9 cellular contexts compared by ENCODE assay signal in genomic region chr5:178551059-178551458, GRCh38. TPM values are rescaled to one million over a fixed set of nuclear protein-coding genes. Genes with fewer than 3 reads are reported as not detected.
DNase-seq lines count a peak whose midpoint lies in the region; ATAC-seq and TF ChIP-seq lines count a peak whose summit lies in the region.
"Had no signal": no experiment of that assay in that cellular context is flagged by ENCODE, and none has a peak within 500 bp of the region (broad histone marks: within the 10 kb centered on the region; RNA-seq: fewer than 3 reads in every experiment).

No MANE protein-coding gene starts in this region.

- H3K56ac ChIP-seq in H9 (ENCODE audit: insufficient read length, low read depth, low read length) = no peak overlapping the region

- no peak overlapping the region for H2BK120ac ChIP-seq in H9 (ENCODE audit: low read depth, low read length, poor library complexity, severe bottlenecking)

- no peak overlapping the region for H2BK12ac ChIP-seq in H9 (ENCODE audit: insufficient read length, low read depth, low read length)

- no peak overlapping the region for H3K4me3 Mint-ChIP-seq in H9
- H3K4me3 Mint-ChIP-seq: naive thymus-derived CD8-positive, alpha-beta T cell had no signal

- no peak overlapping the region for H3K4ac ChIP-seq in H9 (ENCODE audit: low read depth, low read length)

- H3K27me3 ChIP-seq in H9 (ENCODE audit: insufficient read depth, low read length) = no peaks in the 10 kb centered on the region; the same call in 1 of the 2 replicates

- H3K18ac ChIP-seq in H9 (ENCODE audit: insufficient read length, low read depth, low read length) = no peak overlapping the region

- no peaks in the 10 kb centered on the region for H4K20me1 ChIP-seq in H9 (ENCODE audit: control insufficient read depth, insufficient read depth, insufficient read length)

- no peak overlapping the region for H3K27ac Mint-ChIP-seq in H9
- H3K27ac Mint-ChIP-seq: naive thymus-derived CD8-positive, alpha-beta T cell had no signal

- H3K23ac ChIP-seq in H9 (ENCODE audit: insufficient read length, low read depth, low read length) = no peak overlapping the region

- H3K9me3 ChIP-seq in H9 (ENCODE audit: control insufficient read depth, low read depth, low read length) = no peaks in the 10 kb centered on the region

- no peak overlapping the region for H3K14ac ChIP-seq in H9 (ENCODE audit: insufficient read depth, low read length)

- no peak overlapping the region for H2AFZ ChIP-seq in H9 (ENCODE audit: low read length)

- no peaks in the 10 kb centered on the region for H3K79me2 ChIP-seq in H9 (ENCODE audit: insufficient read depth, low read length)

- no peak overlapping the region for H2AK5ac ChIP-seq in H9 (ENCODE audit: insufficient read length, low read length)

- no peak for ATAC-seq in HG02885 (IDR thresholded peaks at IDR 0.05; ENCODE audit: poor library complexity, unreplicated experiment)
- no peak for ATAC-seq in HG02623 (IDR thresholded peaks at IDR 0.05; ENCODE audit: unreplicated experiment)
- ATAC-seq: naive thymus-derived CD8-positive, alpha-beta T cell had no signal

- H3K79me1 ChIP-seq in H9 (ENCODE audit: insufficient read depth, low read depth, low read length, poor library complexity, severe bottlenecking) = no peaks in the 10 kb centered on the region

- H4K5ac ChIP-seq in H9 (ENCODE audit: insufficient read length, low read depth, low read length) = no peak overlapping the region

- H3K27me3 Mint-ChIP-seq in H9 (ENCODE audit: low read depth) = peaks cover 19% of the 10 kb centered on the region

- no peak overlapping the region for H3K27ac ChIP-seq in H9 (ENCODE audit: insufficient read length, low read depth, low read length)

- H3T11ph ChIP-seq in H9 (ENCODE audit: low read length) = no peak overlapping the region

- H3K4me1 Mint-ChIP-seq in H9 = peaks cover 34 to 36% of the 10 kb centered on the region in 2 experiments

- no peak overlapping the region for H3K9ac ChIP-seq in H9 (ENCODE audit: extremely low read depth, insufficient read length, low read length)

- no peak overlapping the region for H4K8ac ChIP-seq in H9 (replicated peaks; ENCODE audit: insufficient read length, low read depth, low read length)

- peak; percentile 53 for DNase-seq in 8988T
- no peak for DNase-seq in H9
- peak; percentile 49 for DNase-seq in SKM-1 treated with dmso at 0.1 percent for 144 hours (lab: John Stamatoyannopoulos, UW; ENCODE audit: unreplicated experiment)
- DNase-seq in germinal center (ENCODE audit: low spot score) = peak; percentile 21
- DNase-seq in activated CD4-positive, alpha-beta T cell treated with anti-CD3 and anti-CD28 coated beads for 48 hours = no peak
- no peak for DNase-seq in activated effector memory CD4-positive, alpha-beta T cell treated with Interleukin-2 at 50 U/mL for 16 hours

- H3K23me2 ChIP-seq in H9 (ENCODE audit: insufficient read length, low read depth, low read length, poor library complexity, severe bottlenecking) = no peaks in the 10 kb centered on the region

- no peak overlapping the region for H3K4me2 ChIP-seq in H9 (ENCODE audit: insufficient read depth, insufficient read length, low read length)

- H3K36me3 Mint-ChIP-seq in H9 (ENCODE audit: insufficient read depth in 1 of 3, low read depth in 3 of 3) = peaks cover 0 to 4% (median 0%) of the 10 kb centered on the region in 3 experiments; a peak in 2 of 7 replicates
- H3K36me3 Mint-ChIP-seq: naive thymus-derived CD8-positive, alpha-beta T cell had no signal

- TF ChIP-seq CTCF in H9 (conservative IDR thresholded peaks at IDR 0.05) = peak; percentile 68

- no peak overlapping the region for H4K91ac ChIP-seq in H9 (ENCODE audit: insufficient read length, low read depth, low read length)

- H3K4me1 ChIP-seq in H9 (ENCODE audit: insufficient read depth, low read length) = no peaks in the 10 kb centered on the region; the same call in 1 of the 2 replicates

- H2BK20ac ChIP-seq in H9 (ENCODE audit: low read depth, low read length, poor library complexity, severe bottlenecking) = no peak overlapping the region

- no peak overlapping the region for H2BK5ac ChIP-seq in H9 (ENCODE audit: insufficient read length, low read length)

- H3K9me3 Mint-ChIP-seq in H9 = no peaks in the 10 kb centered on the region; a peak in 2 of 5 replicates
- H3K9me3 Mint-ChIP-seq: naive thymus-derived CD8-positive, alpha-beta T cell had no signal

- no peak overlapping the region for H2BK15ac ChIP-seq in H9 (ENCODE audit: low read depth, low read length)

RNA-seq across cellular contexts. Expression of gene COL23A1, which starts 39.1 kb away (rescaled TPM):
- total RNA-seq in H9 (2021) = 2.5 and 2.6 TPM in 2 replicates

Comparison
In these comparisons a context has a peak if more than half of its experiments do, and no peak if none do; other contexts are left out.
1. DNase-seq: peak in 8988T (single experiment), SKM-1 treated with dmso at 0.1 percent for 144 hours (single experiment) and germinal center (single experiment); none in H9 (single experiment), activated CD4-positive, alpha-beta T cell treated with anti-CD3 and anti-CD28 coated beads for 48 hours (single experiment) and activated effector memory CD4-positive, alpha-beta T cell treated with Interleukin-2 at 50 U/mL for 16 hours (single experiment).